In genomic region chr3:114456742-114457141, GRCh38 we compare ENCODE assay signal across 8 cellular contexts.
DNase-seq lines count a peak whose midpoint lies in the region; ATAC-seq and TF ChIP-seq lines count a peak whose summit lies in the region.
"Had no signal": no experiment of that assay in that cellular context is flagged by ENCODE, and none has a peak within 500 bp of the region (broad histone marks: within the 10 kb centered on the region; RNA-seq: fewer than 3 reads in every experiment).

No MANE protein-coding gene starts in this region.

- H3K27ac ChIP-seq in gastrocnemius medialis: peak overlapping the region; percentile 23 to 52 (median 38)

- H3K4me3 ChIP-seq in gastrocnemius medialis: no peak overlapping the region

- H3K36me3 ChIP-seq in gastrocnemius medialis: no peaks in the 10 kb centered on the region

- no peak for TF ChIP-seq POLR2A in gastrocnemius medialis (IDR thresholded peaks at IDR 0.05)

- no peaks in the 10 kb centered on the region for H3K27me3 ChIP-seq in gastrocnemius medialis

- TF ChIP-seq CTCF in gastrocnemius medialis (IDR thresholded peaks at IDR 0.05 in 4 of 5, conservative IDR thresholded peaks at IDR 0.05 in 1 of 5): no peak

- peaks cover 55 to 69% of the 10 kb centered on the region in 2 donors for H3K4me1 ChIP-seq in gastrocnemius medialis

- in situ Hi-C loops in gastrocnemius medialis (cut with MboI; ENCODE audit: low sequenced_read_pairs in 4 of 4): no loop called here

- no peaks in the 10 kb centered on the region for H3K9me3 ChIP-seq in gastrocnemius medialis

- no peak for DNase-seq in gastrocnemius medialis
- DNase-seq in kidney tubule cell (ENCODE audit: low spot score): no peak
- DNase-seq in HuH-7 (ENCODE audit: low spot score): no peak
- DNase-seq in AML-193 (lab: John Stamatoyannopoulos, UW): no peak

- ATAC-seq in GM18907 (IDR thresholded peaks at IDR 0.05; ENCODE audit: unreplicated experiment) (peak; percentile 73), GM21717 (IDR thresholded peaks at IDR 0.05; ENCODE audit: unreplicated experiment) (peak; percentile 68), HG03354 (IDR thresholded peaks at IDR 0.05; ENCODE audit: poor library complexity, severe bottlenecking, unreplicated experiment) (peak; percentile 84), gastrocnemius medialis (no peak)
- ATAC-seq: activated T-helper 17 cell treated with anti-CD3 and anti-CD28 coated beads, Interleukin-2, amount 50 U/mL, for 72 hours had no signal

- intact Hi-C loops in gastrocnemius medialis (cut with DNase I; ENCODE audit: low total_unique reads): no loop called here

Comparison
In these comparisons a context has a peak if more than half of its experiments do, and no peak if none do; other contexts are left out.
1. ATAC-seq: peak in GM18907 (single experiment), GM21717 (single experiment) and HG03354 (single experiment); none in gastrocnemius medialis (0 of 2).